12 cellular contexts compared by ENCODE assay signal in genomic region chr21:43609501-43610340, GRCh38. TPM values are rescaled to one million over a fixed set of nuclear protein-coding genes. Genes with fewer than 3 reads are reported as not detected.
A peak's percentile ranks its signal among the peaks of the same experiment; 100 is the strongest.
DNase-seq lines count a peak whose midpoint lies in the region; ATAC-seq and TF ChIP-seq lines count a peak whose summit lies in the region.
"Had no signal": no experiment of that assay in that cellular context is flagged by ENCODE, and none has a peak within 500 bp of the region (broad histone marks: within the 10 kb centered on the region; RNA-seq: fewer than 3 reads in every experiment).

No MANE protein-coding gene starts in this region.

- 36% methylated on average over 8 of the region's 8 CpGs for WGBS in liver

- no peak overlapping the region for H3K27ac ChIP-seq in liver (ENCODE audit: low read depth in 1 of 2, low read length in 2 of 2)
- H3K27ac ChIP-seq in CD4-positive, alpha-beta memory T cell (ENCODE audit: low read depth, low read length) = no peak overlapping the region
- H3K27ac ChIP-seq: C4-2B had no signal

- H3K36me3 ChIP-seq in liver (ENCODE audit: control insufficient read depth in 4 of 4, insufficient read depth in 3 of 4, low read depth in 1 of 4, low read length in 3 of 4) = no peaks in the 10 kb centered on the region
- no peaks in the 10 kb centered on the region for H3K36me3 ChIP-seq in CD4-positive, alpha-beta memory T cell (ENCODE audit: insufficient read depth, low read length)
- H3K36me3 ChIP-seq: HAP-1 had no signal

- intact Hi-C loops in CD4-positive, alpha-beta memory T cell (cut with micrococcal nuclease) = no loop called here

- H3K27me3 ChIP-seq in liver (ENCODE audit: control insufficient read depth in 4 of 4, insufficient read depth in 4 of 4, low read length in 3 of 4) = no peaks in the 10 kb centered on the region
- H3K27me3 ChIP-seq in CD4-positive, alpha-beta memory T cell (ENCODE audit: insufficient read depth, low read length) = no peaks in the 10 kb centered on the region

- no peaks in the 10 kb centered on the region for H3K9me3 ChIP-seq in liver (ENCODE audit: control insufficient read depth in 4 of 4, low read length in 3 of 4)
- no peaks in the 10 kb centered on the region for H3K9me3 ChIP-seq in CD4-positive, alpha-beta memory T cell (ENCODE audit: control insufficient read depth in 1 of 2, low read length in 2 of 2)
- H3K9me3 ChIP-seq: HAP-1 had no signal

- peak in 1 of 2 donors; percentile 32 for TF ChIP-seq RAD21 in liver (IDR thresholded peaks at IDR 0.05)

- H3K9ac ChIP-seq in liver (ENCODE audit: low read depth in 1 of 2, low read length in 2 of 2) = no peak overlapping the region

- ATAC-seq in WTC11 (no peak), HG03135 (IDR thresholded peaks at IDR 0.05; ENCODE audit: unreplicated experiment) (no peak)
- ATAC-seq in stimulated activated effector memory CD8-positive, alpha-beta T cell treated with anti-CD3 and anti-CD28 coated beads, Interleukin-12 subunit alpha, Interleukin-12 subunit beta, amount 100 ng/mL, for 72 hours = no peak

- H3K9me3 Mint-ChIP-seq in WTC11 = no peaks in the 10 kb centered on the region
- H3K9me3 Mint-ChIP-seq in stimulated activated effector memory CD8-positive, alpha-beta T cell treated with anti-CD3 and anti-CD28 coated beads, Interleukin-12 subunit alpha, Interleukin-12 subunit beta, amount 100 ng/mL, for 72 hours = no peaks in the 10 kb centered on the region
- no peaks in the 10 kb centered on the region for H3K9me3 Mint-ChIP-seq in CD4-positive, alpha-beta memory T cell
- H3K9me3 Mint-ChIP-seq: endodermal cell; T-helper 1 cell treated with Interleukin-12 subunit alpha and Interleukin-12 subunit beta and Interleukin-4 antibody, amounts not matched to agents 30 μg/mL and 1 μg/mL, for 36 hours had no signal

- H3K4me1 ChIP-seq in liver (ENCODE audit: control insufficient read depth in 4 of 4, insufficient read depth in 4 of 4, low read length in 3 of 4) = peaks cover 0 to 8% (median 2%) of the 10 kb centered on the region in 4 donors
- no peaks in the 10 kb centered on the region for H3K4me1 ChIP-seq in CD4-positive, alpha-beta memory T cell (ENCODE audit: insufficient read depth, low read length)

- H3K27me3 Mint-ChIP-seq in WTC11 (ENCODE audit: low read depth) = no peaks in the 10 kb centered on the region
- no peaks in the 10 kb centered on the region for H3K27me3 Mint-ChIP-seq in CD4-positive, alpha-beta memory T cell

- DNase-seq in COLO668 (lab: John Stamatoyannopoulos, UW; ENCODE audit: unreplicated experiment) = peak; percentile 46
- DNase-seq in NCI-H1694 treated with DMSO at 0.1 percent for 48 hours (lab: John Stamatoyannopoulos, UW) = peak; percentile 90
- DNase-seq in WTC11 (ENCODE audit: low spot score) = no peak
- DNase-seq in stimulated activated effector memory CD8-positive, alpha-beta T cell treated with anti-CD3 and anti-CD28 coated beads, Interleukin-12 subunit alpha, Interleukin-12 subunit beta, amount 100 ng/mL, for 72 hours (ENCODE audit: low spot score in 2 of 2) = no peak
- DNase-seq in stimulated activated CD4-positive, alpha-beta T cell treated with anti-CD3 and anti-CD28 coated beads, Interleukin-4, amount 100 ng/mL, for 1 hour = no peak
- no peak for DNase-seq in CD4-positive, alpha-beta memory T cell
- DNase-seq: endodermal cell had no signal

- TF ChIP-seq CTCF in WTC11 (IDR thresholded peaks at IDR 0.05) = no peak
- no peak for TF ChIP-seq CTCF in liver (IDR thresholded peaks at IDR 0.05; ENCODE audit: low read depth, low read length, missing input control)

- no peak overlapping the region; the same call in 1 of the 2 replicates for H3K27ac Mint-ChIP-seq in WTC11
- H3K27ac Mint-ChIP-seq in stimulated activated effector memory CD8-positive, alpha-beta T cell treated with anti-CD3 and anti-CD28 coated beads, Interleukin-12 subunit alpha, Interleukin-12 subunit beta, amount 100 ng/mL, for 72 hours = no peak overlapping the region
- no peak overlapping the region for H3K27ac Mint-ChIP-seq in CD4-positive, alpha-beta memory T cell
- H3K27ac Mint-ChIP-seq: endodermal cell; T-helper 1 cell treated with Interleukin-12 subunit alpha and Interleukin-12 subunit beta and Interleukin-4 antibody, amounts not matched to agents 30 μg/mL and 1 μg/mL, for 36 hours had no signal

- H3K36me3 Mint-ChIP-seq in WTC11 = no peaks in the 10 kb centered on the region
- no peaks in the 10 kb centered on the region for H3K36me3 Mint-ChIP-seq in stimulated activated effector memory CD8-positive, alpha-beta T cell treated with anti-CD3 and anti-CD28 coated beads, Interleukin-12 subunit alpha, Interleukin-12 subunit beta, amount 100 ng/mL, for 72 hours
- no peaks in the 10 kb centered on the region for H3K36me3 Mint-ChIP-seq in CD4-positive, alpha-beta memory T cell

- H3K4me3 Mint-ChIP-seq in WTC11 = no peak overlapping the region
- no peak overlapping the region for H3K4me3 Mint-ChIP-seq in stimulated activated effector memory CD8-positive, alpha-beta T cell treated with anti-CD3 and anti-CD28 coated beads, Interleukin-12 subunit alpha, Interleukin-12 subunit beta, amount 100 ng/mL, for 72 hours
- no peak overlapping the region for H3K4me3 Mint-ChIP-seq in CD4-positive, alpha-beta memory T cell
- H3K4me3 Mint-ChIP-seq: endodermal cell; T-helper 1 cell treated with Interleukin-12 subunit alpha and Interleukin-12 subunit beta and Interleukin-4 antibody, amounts not matched to agents 30 μg/mL and 1 μg/mL, for 36 hours had no signal

- H3K4me3 ChIP-seq in liver (ENCODE audit: low read depth in 1 of 3, low read length in 3 of 3) = no peak overlapping the region
- H3K4me3 ChIP-seq in CD4-positive, alpha-beta memory T cell (ENCODE audit: low read length in 2 of 2) = no peak overlapping the region
- H3K4me3 ChIP-seq: HAP-1 had no signal

- peaks cover 4% of the 10 kb centered on the region; the same call in 1 of the 2 replicates for H3K4me1 Mint-ChIP-seq in WTC11
- no peaks in the 10 kb centered on the region for H3K4me1 Mint-ChIP-seq in stimulated activated effector memory CD8-positive, alpha-beta T cell treated with anti-CD3 and anti-CD28 coated beads, Interleukin-12 subunit alpha, Interleukin-12 subunit beta, amount 100 ng/mL, for 72 hours
- H3K4me1 Mint-ChIP-seq in CD4-positive, alpha-beta memory T cell = no peaks in the 10 kb centered on the region
- H3K4me1 Mint-ChIP-seq: endodermal cell had no signal

- POLR2A ChIA-PET in WTC11 (lab: Charles Lee) = no interaction called here
- POLR2A ChIA-PET in CD4-positive, alpha-beta memory T cell (lab: Charles Lee; ENCODE audit: partially characterized antibody) = no interaction called here

- CTCF ChIA-PET in WTC11 (lab: Charles Lee) = interaction anchor here (1.1 kb wide), 1 partner anchor 36 kb away, joined by 4 read pairs; no protein-coding TSS in a partner anchor
- CTCF ChIA-PET in CD4-positive, alpha-beta memory T cell (lab: Charles Lee; ENCODE audit: partially characterized antibody) = no interaction called here

TF ChIP-seq in WTC11, 78 proteins besides CTCF, POLR2A, EP300 and RAD21 (continues in another document):
- no peak for TF ChIP-seq NFE2L1 (CRISPR knock-in tag; IDR thresholded peaks at IDR 0.05)
- TF ChIP-seq IRF2 (CRISPR knock-in tag; IDR thresholded peaks at IDR 0.05; ENCODE audit: borderline replicate concordance, low read depth) = no peak

TF ChIP-seq in liver, 16 proteins besides CTCF, POLR2A, EP300 and RAD21:
- TF ChIP-seq HNF4A (conservative IDR thresholded peaks at IDR 0.05) (no peak), FOXA2 (IDR thresholded peaks at IDR 0.05) (peak; percentile 68), ATF3 (IDR thresholded peaks at IDR 0.05) (no peak), ZBTB33 (IDR thresholded peaks at IDR 0.05) (no peak), JUND (IDR thresholded peaks at IDR 0.05) (no peak), GABPA (IDR thresholded peaks at IDR 0.05 in 1 of 2, conservative IDR thresholded peaks at IDR 0.05 in 1 of 2) (no peak), FOXA1 (IDR thresholded peaks at IDR 0.05) (no peak), RXRA (IDR thresholded peaks at IDR 0.05) (peak; percentile 25 to 34)
TF ChIP-seq in liver: peak in this region for 2.

RNA-seq across cellular contexts. Expression of gene HSF2BP, which starts 49.6 kb away (rescaled TPM):
- total RNA-seq in WTC11 (2021) = 1.1 to 1.3 TPM (median 1.2 TPM) in 3 replicates
- total RNA-seq in liver = under 1 TPM; 0.14 to 0.33 TPM
- under 1 TPM in 1 of 2 donors, not detected in 1; 0.16 TPM for polyA plus RNA-seq in liver
- total RNA-seq in CD4-positive, alpha-beta memory T cell = under 1 TPM; 0.39 to 0.70 TPM
- under 1 TPM in 1 of 2 donors, not detected in 1; 0.67 TPM for polyA plus RNA-seq in CD4-positive, alpha-beta memory T cell

RNA-seq across cellular contexts. Expression of gene RRP1B, which starts 49.6 kb away (rescaled TPM):
- total RNA-seq in WTC11 (2021) (62.2 to 74.9 TPM (median 64.0 TPM) in 3 replicates), liver (10 to 100 TPM in 1 of 2 donors, 1 to 10 TPM in 1; 9.2 to 12.6 TPM)
- 1 to 10 TPM; 7.3 to 7.6 TPM for polyA plus RNA-seq in liver
- total RNA-seq in CD4-positive, alpha-beta memory T cell = 10 to 100 TPM; 39.9 to 40.5 TPM
- polyA plus RNA-seq in CD4-positive, alpha-beta memory T cell = 10 to 100 TPM; 19.8 to 38.0 TPM

Comparison
In these comparisons a context has a peak if more than half of its experiments do, and no peak if none do; other contexts are left out.
1. DNase-seq: peak in COLO668 (single experiment) and NCI-H1694 treated with DMSO at 0.1 percent for 48 hours (single experiment); none in WTC11 (single experiment), stimulated activated effector memory CD8-positive, alpha-beta T cell treated with anti-CD3 and anti-CD28 coated beads, Interleukin-12 subunit alpha, Interleukin-12 subunit beta, amount 100 ng/mL, for 72 hours (0 of 2), stimulated activated CD4-positive, alpha-beta T cell treated with anti-CD3 and anti-CD28 coated beads, Interleukin-4, amount 100 ng/mL, for 1 hour (single experiment) and CD4-positive, alpha-beta memory T cell (0 of 5).